1 cellular context compared by ENCODE assay signal in genomic region chr7:100433276-100433591, GRCh38.
TF ChIP-seq lines count a peak whose summit lies in the region.

No MANE protein-coding gene starts in this region.

TF ChIP-seq in HCT116, 20 proteins besides CTCF, POLR2A, EP300 and RAD21:
- TF ChIP-seq SIN3A (IDR thresholded peaks at IDR 0.05; ENCODE audit: low read depth) (no peak), SRF (IDR thresholded peaks at IDR 0.05; ENCODE audit: low read depth) (no peak), POLR2AphosphoS5 (IDR thresholded peaks at IDR 0.05; ENCODE audit: low read depth, low read length) (peak; percentile 24; the same call in 1 of the 2 replicates)
TF ChIP-seq in HCT116: peak in this region for 1.
